8 cellular contexts compared by ENCODE assay signal in the genomic region with DNA sequence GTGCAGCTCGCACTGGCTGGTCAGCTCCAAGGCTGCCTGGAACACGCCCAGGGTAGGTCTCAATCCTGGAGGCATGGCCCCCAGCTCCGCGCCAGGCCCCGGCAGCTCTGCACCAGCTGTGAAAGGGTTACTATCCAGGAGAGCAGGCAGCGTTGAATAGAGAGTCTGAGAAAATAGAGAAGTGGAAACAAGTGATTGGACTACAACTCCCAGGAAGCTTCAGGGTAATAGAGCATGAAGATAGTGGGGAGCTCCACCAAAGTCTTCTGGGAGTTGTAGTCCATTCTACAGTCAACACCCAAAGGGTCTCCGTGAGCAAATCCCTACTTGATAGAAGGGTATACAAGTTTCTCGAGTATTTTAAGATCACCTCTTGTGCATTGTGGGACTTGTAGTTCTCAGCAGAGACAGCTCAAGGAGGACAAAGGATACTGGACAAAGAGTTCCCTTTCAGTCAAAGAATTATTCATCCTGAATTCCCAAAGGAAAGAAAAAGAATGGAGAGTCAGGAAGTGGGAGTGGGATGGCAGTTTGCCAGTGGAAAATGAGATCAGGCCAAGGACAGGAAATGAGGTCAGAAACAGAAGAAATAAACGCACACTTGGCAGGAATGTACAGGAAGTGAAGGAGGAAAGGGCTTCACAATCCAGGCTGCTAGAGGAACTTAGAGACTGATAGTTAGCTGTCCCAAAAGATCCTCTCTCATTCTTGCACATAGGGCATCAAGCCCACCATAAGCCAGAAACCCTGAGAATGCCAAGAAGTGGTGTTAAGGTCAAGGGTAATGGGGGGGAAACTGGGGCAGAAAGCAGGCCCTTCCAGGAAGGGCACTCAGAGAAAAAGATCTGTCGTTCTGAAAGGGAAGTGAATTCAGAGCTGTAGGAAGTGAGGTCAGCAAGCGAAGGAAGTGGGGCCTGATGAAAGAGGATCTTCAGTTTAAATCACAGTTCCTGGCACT. TPM values are rescaled to one million over a fixed set of nuclear protein-coding genes. Genes with fewer than 3 reads are reported as not detected.
A peak's percentile ranks its signal among the peaks of the same experiment; 100 is the strongest.
DNase-seq lines count a peak whose midpoint lies in the region; ATAC-seq and TF ChIP-seq lines count a peak whose summit lies in the region.

No MANE protein-coding gene starts in this region.

- TF ChIP-seq CTCF in dorsolateral prefrontal cortex (IDR thresholded peaks at IDR 0.05 in 54 of 56, conservative IDR thresholded peaks at IDR 0.05 in 2 of 56; ENCODE audit: low read depth in 1 of 56, partially characterized antibody in 56 of 56), result no peak
- no peak for TF ChIP-seq CTCF in tibial nerve (IDR thresholded peaks at IDR 0.05)

- peak; percentile 53 for ATAC-seq in memory B cell (ENCODE audit: low read depth)
- ATAC-seq in GM19395 (IDR thresholded peaks at IDR 0.05; ENCODE audit: unreplicated experiment), result no peak
- no peak for ATAC-seq in HG02759 (IDR thresholded peaks at IDR 0.05; ENCODE audit: unreplicated experiment)

- DNase-seq in EH (ENCODE audit: low read depth), result peak; percentile 94
- DNase-seq in M059J (ENCODE audit: low read depth), result peak; percentile 91
- peak; percentile 58 for DNase-seq in SKM-1 (lab: John Stamatoyannopoulos, UW; ENCODE audit: unreplicated experiment)
- peak in 1 of 10 donors; percentile 16 for DNase-seq in dorsolateral prefrontal cortex
- DNase-seq in memory B cell (ENCODE audit: low spot score in 2 of 2), result peak in 1 of 2 donors; percentile 66
- DNase-seq in tibial nerve (ENCODE audit: low spot score in 2 of 2), result peak in 1 of 2 donors; percentile 82

- no peak for TF ChIP-seq POLR2A in tibial nerve (IDR thresholded peaks at IDR 0.05)

- H3K27ac ChIP-seq in dorsolateral prefrontal cortex (peak overlapping the region in 56 of 59 donors; percentile 10 to 86 (median 71)), tibial nerve (peak overlapping the region; percentile 41 to 85 (median 76))

- H3K36me3 Mint-ChIP-seq in memory B cell, result peaks cover 13% of the 10 kb centered on the region

- H3K9me3 ChIP-seq in tibial nerve, result no peaks in the 10 kb centered on the region

- H3K27ac Mint-ChIP-seq in memory B cell, result peak overlapping the region; percentile 75

- peaks cover 18% of the 10 kb centered on the region for H3K4me1 Mint-ChIP-seq in memory B cell

- H3K4me1 ChIP-seq in tibial nerve, result peaks cover 0 to 33% (median 11%) of the 10 kb centered on the region in 4 donors

- H3K27me3 Mint-ChIP-seq in memory B cell, result no peaks in the 10 kb centered on the region

- no peak overlapping the region for H3K4me3 ChIP-seq in dorsolateral prefrontal cortex
- H3K4me3 ChIP-seq in tibial nerve, result no peak overlapping the region

- TF ChIP-seq EP300 in tibial nerve (IDR thresholded peaks at IDR 0.05), result peak; percentile 84 to 86

- H3K9me3 Mint-ChIP-seq in memory B cell, result peaks cover 12% of the 10 kb centered on the region

- WGBS in tibial nerve, 2 donors, result 29 to 38% methylated on average over 11 of the region's 11 CpGs

- H3K4me3 Mint-ChIP-seq in memory B cell, result peak overlapping the region; percentile 43

- H3K36me3 ChIP-seq in tibial nerve, result peaks cover 0 to 4% (median 0%) of the 10 kb centered on the region in 3 donors

- intact Hi-C loops in dorsolateral prefrontal cortex (cut with DNase I), result no loop called here

- H3K27me3 ChIP-seq in dorsolateral prefrontal cortex (no peaks in the 10 kb centered on the region), tibial nerve (no peaks in the 10 kb centered on the region)

RNA-seq across cellular contexts. Expression of gene MAMSTR, which starts 5.5 kb away (rescaled TPM):
- 0.81 and 1.0 TPM in 2 replicates for total RNA-seq in M059J (2014; rRNA removed; shearing (Covaris generic))
- total RNA-seq in dorsolateral prefrontal cortex, result 10 to 100 TPM in 3 of 120 experiments, 1 to 10 TPM in 117; 3.4 to 11.4 (median 6.3) TPM
- 1 to 10 TPM; 2.7 to 7.2 (median 5.9) TPM for total RNA-seq in tibial nerve

RNA-seq across cellular contexts. Expression of gene RASIP1, which starts 15.3 kb away (rescaled TPM):
- 0.20 TPM in 1 of 2 replicates, not detected in the other for total RNA-seq in M059J (2014; rRNA removed; shearing (Covaris generic))
- total RNA-seq in dorsolateral prefrontal cortex, result 10 to 100 TPM in 40 of 120 experiments, 1 to 10 TPM in 80; 5.6 to 16.1 (median 8.9) TPM
- total RNA-seq in tibial nerve, result 10 to 100 TPM; 12.3 to 23.3 (median 19.8) TPM

RNA-seq across cellular contexts. Expression of gene IZUMO1, which starts 21.6 kb away (rescaled TPM):
- total RNA-seq in M059J (2014; rRNA removed; shearing (Covaris generic)), result not detected in 2 replicates
- total RNA-seq in dorsolateral prefrontal cortex, result 1 to 10 TPM in 75 of 120 experiments, under 1 TPM in 40, not detected in 5; 0.31 to 9.5 (median 1.3) TPM
- under 1 TPM in 2 of 4 donors, not detected in 2; 0.21 to 0.30 TPM for total RNA-seq in tibial nerve

RNA-seq across cellular contexts. Expression of gene FUT1, which starts 27.4 kb away (rescaled TPM):
- 0.15 and 0.79 TPM in 2 replicates for total RNA-seq in M059J (2014; rRNA removed; shearing (Covaris generic))
- total RNA-seq in dorsolateral prefrontal cortex, result 10 to 100 TPM in 1 of 120 experiments, 1 to 10 TPM in 119; 1.8 to 11.1 (median 5.1) TPM
- total RNA-seq in tibial nerve, result 1 to 10 TPM in 3 of 4 donors, under 1 TPM in 1; 0.98 to 4.2 (median 2.4) TPM

RNA-seq across cellular contexts. Expression of gene FUT2, which starts 29.3 kb away (rescaled TPM):
- not detected in 2 replicates for total RNA-seq in M059J (2014; rRNA removed; shearing (Covaris generic))
- total RNA-seq in dorsolateral prefrontal cortex, result 1 to 10 TPM in 27 of 120 experiments, under 1 TPM in 49, not detected in 44; 0.14 to 6.4 (median 0.68) TPM
- total RNA-seq in tibial nerve, result under 1 TPM in 1 of 4 donors, not detected in 3; 0.44 TPM
